17 cellular contexts compared by ENCODE assay signal in the genomic region with DNA sequence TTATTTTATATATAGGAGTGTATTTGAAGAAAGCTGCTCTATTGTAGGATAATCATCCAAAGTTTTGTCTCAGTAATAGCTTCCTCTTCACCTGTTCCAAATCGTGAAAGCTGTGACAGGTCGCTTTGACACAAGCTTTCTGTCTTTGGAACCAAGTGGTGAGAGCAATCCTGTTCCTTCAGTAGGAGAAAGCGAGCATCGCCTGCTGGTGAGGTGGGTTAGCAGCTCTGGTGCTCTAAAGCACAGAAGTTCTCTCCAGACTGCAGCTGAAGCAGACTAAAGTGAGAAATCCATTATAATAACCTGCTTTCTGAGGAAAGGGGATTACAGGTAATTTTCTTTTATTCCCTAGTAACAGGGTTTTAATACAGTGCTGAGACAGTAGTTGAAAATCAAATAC.
DNase-seq lines count a peak whose midpoint lies in the region; ATAC-seq and TF ChIP-seq lines count a peak whose summit lies in the region.
"Had no signal": no experiment of that assay in that cellular context is flagged by ENCODE, and none has a peak within 500 bp of the region (broad histone marks: within the 10 kb centered on the region; RNA-seq: fewer than 3 reads in every experiment).

No MANE protein-coding gene starts in this region.

- H3K9me3 ChIP-seq in Panc1 (ENCODE audit: control insufficient read depth, insufficient read depth, low read depth, low read length) (no peaks in the 10 kb centered on the region; the same call in 1 of the 2 replicates), hepatocyte (ENCODE audit: low read depth) (no peaks in the 10 kb centered on the region), upper lobe of right lung (no peaks in the 10 kb centered on the region)

- H3K4me1 ChIP-seq in Panc1 (ENCODE audit: control insufficient read depth, insufficient read depth, low read length) (no peaks in the 10 kb centered on the region), hepatocyte (ENCODE audit: insufficient read depth) (no peaks in the 10 kb centered on the region), upper lobe of right lung (no peaks in the 10 kb centered on the region)

- H3K27ac ChIP-seq in Panc1 (ENCODE audit: low read length), result no peak overlapping the region
- no peak overlapping the region for H3K27ac ChIP-seq in hepatocyte
- no peak overlapping the region for H3K27ac ChIP-seq in upper lobe of right lung

- POLR2A ChIA-PET in Panc1 (lab: Charles Lee), result no interaction called here

- H3K4me3 ChIP-seq in LNCaP clone FGC (ENCODE audit: low read depth, low read length) (no peak overlapping the region), Panc1 (ENCODE audit: low read depth in 2 of 2, low read length in 2 of 2) (no peak overlapping the region), hepatocyte (no peak overlapping the region), upper lobe of right lung (no peak overlapping the region)

- CTCF ChIA-PET in Panc1 (lab: Charles Lee), result interaction anchor here (1.0 kb wide), 1 partner anchor 93 kb away, joined by 4 read pairs; no protein-coding TSS in a partner anchor

- H3K27me3 Mint-ChIP-seq in progenitor cell of endocrine pancreas, result no peaks in the 10 kb centered on the region
- H3K27me3 Mint-ChIP-seq: activated CD4-positive, alpha-beta T cell treated with anti-CD3 and anti-CD28 coated beads, Interleukin-2, amount 10 ng/mL, durations not matched to agents 7 days and 5 days; activated naive CD4-positive, alpha-beta T cell treated with anti-CD3 and anti-CD28 coated beads, Interleukin-2, amount 10 ng/mL, durations not matched to agents 7 days and 5 days; B cell; naive B cell had no signal

- H3K9me2 ChIP-seq in hepatocyte (replicated peaks; ENCODE audit: insufficient read depth), result no peaks in the 10 kb centered on the region

- TF ChIP-seq CTCF in LNCaP clone FGC (IDR thresholded peaks at IDR 0.05; ENCODE audit: control insufficient read depth, extremely low read depth, insufficient read depth) (peak; percentile 92), Panc1 (IDR thresholded peaks at IDR 0.05) (peak; percentile 70), hepatocyte (IDR thresholded peaks at IDR 0.05; ENCODE audit: poor library complexity) (peak; percentile 9), progenitor cell of endocrine pancreas (IDR thresholded peaks at IDR 0.05; ENCODE audit: unreplicated experiment) (peak; percentile 42), upper lobe of right lung (IDR thresholded peaks at IDR 0.05) (no peak)

- H3K79me2 ChIP-seq in hepatocyte, result no peaks in the 10 kb centered on the region

- H3K27me3 ChIP-seq in Panc1 (ENCODE audit: control insufficient read depth, insufficient read depth, low read length) (no peaks in the 10 kb centered on the region), hepatocyte (no peaks in the 10 kb centered on the region), upper lobe of right lung (no peaks in the 10 kb centered on the region)

- no TSS peak for BruUV-seq in Panc1 (replicated peaks; lab: Mats Ljungman, UMichigan)

- peaks cover 6% of the 10 kb centered on the region for H3K4me1 Mint-ChIP-seq in progenitor cell of endocrine pancreas (ENCODE audit: low read depth)
- H3K4me1 Mint-ChIP-seq: activated CD4-positive, alpha-beta T cell treated with anti-CD3 and anti-CD28 coated beads, Interleukin-2, amount 10 ng/mL, durations not matched to agents 7 days and 5 days; activated naive CD4-positive, alpha-beta T cell treated with anti-CD3 and anti-CD28 coated beads, Interleukin-2, amount 10 ng/mL, durations not matched to agents 7 days and 5 days; B cell; naive B cell had no signal

- no peak overlapping the region for H3K4me2 ChIP-seq in hepatocyte

- H3K36me3 Mint-ChIP-seq in progenitor cell of endocrine pancreas (ENCODE audit: insufficient read depth), result no peaks in the 10 kb centered on the region
- H3K36me3 Mint-ChIP-seq: activated naive CD4-positive, alpha-beta T cell treated with anti-CD3 and anti-CD28 coated beads, Interleukin-2, amount 10 ng/mL, durations not matched to agents 7 days and 5 days; brain; naive B cell had no signal

- no peaks in the 10 kb centered on the region for H4K20me1 ChIP-seq in hepatocyte (ENCODE audit: insufficient read depth, poor library complexity, severe bottlenecking)

- DNase-seq in LNCaP clone FGC (ENCODE audit: low read depth), result peak; percentile 26
- no peak for DNase-seq in Panc1 (ENCODE audit: low read depth, low spot score)
- peak; percentile 22 for DNase-seq in hepatocyte (ENCODE audit: low spot score)
- DNase-seq in progenitor cell of endocrine pancreas (ENCODE audit: low spot score, unreplicated experiment), result no peak
- DNase-seq in upper lobe of right lung, result no peak
- no peak for DNase-seq in stimulated activated naive CD4-positive, alpha-beta T cell (lab: John Stamatoyannopoulos, UW)
- DNase-seq: activated CD4-positive, alpha-beta T cell treated with anti-CD3 and anti-CD28 coated beads, Interleukin-2, amount 10 ng/mL, durations not matched to agents 7 days and 5 days; activated naive CD4-positive, alpha-beta T cell treated with anti-CD3 and anti-CD28 coated beads, Interleukin-2, amount 10 ng/mL, durations not matched to agents 7 days and 5 days; hippocampal formation; naive B cell; NCI-H2029 treated with DMSO at 0.1 percent for 48 hours; NCI-H774; retina; SIG-M5 had no signal

- no peaks in the 10 kb centered on the region for H3K36me3 ChIP-seq in Panc1 (ENCODE audit: control insufficient read depth, insufficient read depth, low read length)
- H3K36me3 ChIP-seq in hepatocyte (replicated peaks; ENCODE audit: insufficient read depth, low read depth), result no peaks in the 10 kb centered on the region
- no peaks in the 10 kb centered on the region for H3K36me3 ChIP-seq in upper lobe of right lung

- H3K9me3 Mint-ChIP-seq in progenitor cell of endocrine pancreas (ENCODE audit: low read depth), result no peaks in the 10 kb centered on the region
- H3K9me3 Mint-ChIP-seq: activated CD4-positive, alpha-beta T cell treated with anti-CD3 and anti-CD28 coated beads, Interleukin-2, amount 10 ng/mL, durations not matched to agents 7 days and 5 days; activated naive CD4-positive, alpha-beta T cell treated with anti-CD3 and anti-CD28 coated beads, Interleukin-2, amount 10 ng/mL, durations not matched to agents 7 days and 5 days; brain had no signal

- H3K27ac Mint-ChIP-seq in progenitor cell of endocrine pancreas, result no peak overlapping the region
- H3K27ac Mint-ChIP-seq: activated CD4-positive, alpha-beta T cell treated with anti-CD3 and anti-CD28 coated beads, Interleukin-2, amount 10 ng/mL, durations not matched to agents 7 days and 5 days; activated naive CD4-positive, alpha-beta T cell treated with anti-CD3 and anti-CD28 coated beads, Interleukin-2, amount 10 ng/mL, durations not matched to agents 7 days and 5 days; B cell; brain; naive B cell had no signal

- in situ Hi-C loops in Panc1 (cut with HindIII; ENCODE audit: low pct_unique_long_range_greater_than_20kb, low sequenced_read_pairs), result no loop called here

- H2AFZ ChIP-seq in hepatocyte, result no peak overlapping the region

- 53% methylated on average over 4 of the region's 4 CpGs for WGBS in hepatocyte (ENCODE audit: low lambda C conversion rate, missing lambda C conversion rate)

- intact Hi-C loops in Panc1 (cut with micrococcal nuclease; ENCODE audit: unreplicated experiment) (no loop called here), upper lobe of right lung (cut with DNase I) (no loop called here)

- no peak for ATAC-seq in Panc1
- no peak for ATAC-seq in HG02870 (IDR thresholded peaks at IDR 0.05; ENCODE audit: unreplicated experiment)
- ATAC-seq in upper lobe of right lung, result no peak

- no peak overlapping the region for H3K4me3 Mint-ChIP-seq in progenitor cell of endocrine pancreas (ENCODE audit: low read depth)
- H3K4me3 Mint-ChIP-seq: activated CD4-positive, alpha-beta T cell treated with anti-CD3 and anti-CD28 coated beads, Interleukin-2, amount 10 ng/mL, durations not matched to agents 7 days and 5 days; activated naive CD4-positive, alpha-beta T cell treated with anti-CD3 and anti-CD28 coated beads, Interleukin-2, amount 10 ng/mL, durations not matched to agents 7 days and 5 days; B cell; brain; naive B cell had no signal

Comparison
In these comparisons a context has a peak if more than half of its experiments do, and no peak if none do; other contexts are left out.
1. DNase-seq: peak in LNCaP clone FGC (single experiment) and hepatocyte (single experiment); none in Panc1 (single experiment), progenitor cell of endocrine pancreas (single experiment), upper lobe of right lung (single experiment) and stimulated activated naive CD4-positive, alpha-beta T cell (0 of 6).